Comparison of ENCODE assay signal across 23 cellular contexts in genomic region chr10:53088956-53089355, GRCh38.
DNase-seq lines count a peak whose midpoint lies in the region; ATAC-seq, FAIRE-seq and TF ChIP-seq lines count a peak whose summit lies in the region.
"Had no signal": no experiment of that assay in that cellular context is flagged by ENCODE, and none has a peak within 500 bp of the region (broad histone marks: within the 10 kb centered on the region; RNA-seq: fewer than 3 reads in every experiment).

No MANE protein-coding gene starts in this region.

- no peaks in the 10 kb centered on the region for H3K27me3 ChIP-seq in H1 (replicated peaks in 1 of 4; ENCODE audit: control insufficient read depth in 3 of 4, extremely low read depth in 1 of 4, insufficient read depth in 3 of 4, low read length in 3 of 4)
- H3K27me3 ChIP-seq: BE2C had no signal

- no peaks in the 10 kb centered on the region for H3K79me2 ChIP-seq in H1 (ENCODE audit: control insufficient read depth in 1 of 2, insufficient read depth in 2 of 2, low read length in 2 of 2)

- no peak for ATAC-seq in HG03460 (IDR thresholded peaks at IDR 0.05; ENCODE audit: unreplicated experiment)
- ATAC-seq: HepG2 had no signal

- H2BK120ac ChIP-seq in H1 (replicated peaks; ENCODE audit: low read depth, low read length), result no peak overlapping the region

- POLR2A ChIA-PET in H1 (lab: Charles Lee; ENCODE audit: partially characterized antibody), result no interaction called here

- TF ChIP-seq EP300 in H1 (IDR thresholded peaks at IDR 0.05; ENCODE audit: borderline replicate concordance in 1 of 2, low read depth in 2 of 2, low read length in 2 of 2), result no peak

- no peaks in the 10 kb centered on the region for H3K4me1 ChIP-seq in H1 (replicated peaks in 1 of 4; ENCODE audit: control insufficient read depth in 3 of 4, insufficient read depth in 4 of 4, low read length in 3 of 4)
- H3K4me1 ChIP-seq: BE2C had no signal

- H2BK20ac ChIP-seq in H1 (ENCODE audit: low read length), result no peak overlapping the region

- no peak overlapping the region for H2BK12ac ChIP-seq in H1 (ENCODE audit: low read depth, low read length)

- H3K14ac ChIP-seq in H1 (ENCODE audit: insufficient read length), result no peak overlapping the region

- no peaks in the 10 kb centered on the region for H3K79me1 ChIP-seq in H1 (ENCODE audit: low read depth, low read length)

- no peak overlapping the region for H2BK15ac ChIP-seq in H1 (ENCODE audit: low read length)

- no peak overlapping the region for H2AK5ac ChIP-seq in H1 (ENCODE audit: low read depth, low read length)

- 0 out of 4 replicates have a peak, but pooled peaks cover 0 to 2% of the 10 kb centered on the region in 2 experiments for H3K9me3 ChIP-seq in H1 (ENCODE audit: insufficient read depth in 2 of 2, low read depth in 1 of 2, low read length in 1 of 2)
- H3K9me3 ChIP-seq: BE2C had no signal

- no peaks in the 10 kb centered on the region for H3K23me2 ChIP-seq in H1 (ENCODE audit: low read depth, low read length)

- TF ChIP-seq CTCF in H1 (IDR thresholded peaks at IDR 0.05; ENCODE audit: control extremely low read depth in 1 of 3, insufficient read depth in 1 of 3, low read depth in 1 of 3, low read length in 3 of 3), result no peak

- H3K9ac ChIP-seq in H1 (replicated peaks in 1 of 4; ENCODE audit: extremely low read depth in 1 of 4, low read depth in 3 of 4, low read length in 3 of 4), result no peak overlapping the region
- H3K9ac ChIP-seq: GM23248 had no signal

- 64% methylated on average over 1 of the region's 1 CpG; no CpG with 5 or more reads in 1 of the 2 experiments for WGBS in H1 (ENCODE audit: extremely low coverage in 1 of 2, insufficient coverage in 1 of 2, insufficient read length in 1 of 2, insufficient replicate concordance in 2 of 2, low coverage in 1 of 2, low lambda C conversion rate in 2 of 2, missing lambda C conversion rate in 1 of 2), 2 experiments

- no peaks in the 10 kb centered on the region for H4K20me1 ChIP-seq in H1 (replicated peaks in 1 of 2; ENCODE audit: control insufficient read depth in 1 of 2, insufficient read depth in 2 of 2, low read length in 2 of 2)

- H3K27ac ChIP-seq in H1 (ENCODE audit: low read depth, low read length), result no peak overlapping the region
- H3K27ac ChIP-seq: GM23248, HL-60 had no signal

- H3K18ac ChIP-seq in H1 (ENCODE audit: extremely low read depth, low read length), result no peak overlapping the region

- H3K56ac ChIP-seq in H1 (replicated peaks; ENCODE audit: insufficient read length, low read depth, low read length), result no peak overlapping the region

- H3K4me2 ChIP-seq in H1 (ENCODE audit: insufficient read depth in 1 of 2, low read depth in 2 of 2, low read length in 2 of 2), result no peak overlapping the region

- peak overlapping the region; percentile 47; the same call in 1 of the 2 replicates for H2AFZ ChIP-seq in H1 (ENCODE audit: low read length)
- H2AFZ ChIP-seq: GM23248 had no signal

- CTCF ChIA-PET in H1 (lab: Charles Lee; ENCODE audit: partially characterized antibody), result no interaction called here

- TF ChIP-seq POLR2A in H1 (IDR thresholded peaks at IDR 0.05; ENCODE audit: control extremely low read depth in 1 of 2, low read depth in 2 of 2, low read length in 2 of 2), result no peak

- H3K4ac ChIP-seq in H1 (replicated peaks; ENCODE audit: insufficient read length, low read depth, low read length), result no peak overlapping the region

- no peak overlapping the region for H2BK5ac ChIP-seq in H1 (ENCODE audit: low read depth, low read length)

- H4K8ac ChIP-seq in H1 (ENCODE audit: extremely low read depth, insufficient read depth, low read length), result no peak overlapping the region

- no peak for TF ChIP-seq RAD21 in H1 (IDR thresholded peaks at IDR 0.05 in 1 of 2, conservative IDR thresholded peaks at IDR 0.05 in 1 of 2; ENCODE audit: low read depth in 2 of 2, low read length in 2 of 2)

- H4K91ac ChIP-seq in H1 (replicated peaks; ENCODE audit: insufficient read length, low read length), result no peak overlapping the region

- H3K36me3 ChIP-seq in H1 (ENCODE audit: control insufficient read depth in 2 of 4, insufficient read depth in 4 of 4, low read length in 3 of 4), result no peaks in the 10 kb centered on the region
- H3K36me3 ChIP-seq: BE2C had no signal

- H4K5ac ChIP-seq in H1 (ENCODE audit: insufficient read length, low read depth, low read length), result no peak overlapping the region

- no peak overlapping the region for H3K23ac ChIP-seq in H1 (ENCODE audit: insufficient read length)

- no peak overlapping the region for H3K4me3 ChIP-seq in H1 (ENCODE audit: extremely low read depth in 1 of 4, insufficient read depth in 2 of 4, low read depth in 3 of 4, low read length in 4 of 4)
- H3K4me3 ChIP-seq: GM23248 had no signal

- DNase-seq in HTR-8/SVneo (ENCODE audit: insufficient read length, low spot score) (peak; percentile 4), H1 (ENCODE audit: low read depth in 1 of 2, low spot score in 2 of 2) (no peak), renal cortical epithelial cell (ENCODE audit: low read depth) (peak; percentile 7), ureter (ENCODE audit: low spot score) (no peak), GOT3 (lab: John Stamatoyannopoulos, UW) (no peak)
- DNase-seq: ACHN; BE2C; C1 segment of cervical spinal cord; CD4-positive, CD25-positive, alpha-beta regulatory T cell; CD8-positive, alpha-beta memory T cell; COR-L47; DMS 273 treated with DMSO at 0.1 percent for 48 hours; DMS79; GDM1; GM23248; H9; KBM-7 had no signal

- FAIRE-seq in HTR-8/SVneo (lab: Jason Lieb, UNC) (no peak), H1 (lab: Jason Lieb, UNC) (no peak)
- FAIRE-seq: A204.1, GM12892, GM18507, HepG2 had no signal

TF ChIP-seq in H1, 55 proteins besides CTCF, POLR2A, EP300 and RAD21:
- TF ChIP-seq JUND (IDR thresholded peaks at IDR 0.05; ENCODE audit: low read length), result 0 out of 2 replicates have a peak, but pooled peaks have one; percentile 21
- TF ChIP-seq CHD1 (IDR thresholded peaks at IDR 0.05; ENCODE audit: low read depth, low read length), result no peak

Comparison
In these comparisons a context has a peak if more than half of its experiments do, and no peak if none do; other contexts are left out.
1. DNase-seq: peak in HTR-8/SVneo (single experiment) and renal cortical epithelial cell (single experiment); none in H1 (0 of 2), ureter (single experiment) and GOT3 (single experiment).